In genomic region chr7:87416682-87417587, GRCh38 we compare ENCODE assay signal across 8 cellular contexts. TPM values are rescaled to one million over a fixed set of nuclear protein-coding genes. Genes with fewer than 3 reads are reported as not detected.
DNase-seq lines count a peak whose midpoint lies in the region; ATAC-seq and TF ChIP-seq lines count a peak whose summit lies in the region.

No MANE protein-coding gene starts in this region.

- peaks cover 37% of the 10 kb centered on the region for H3K36me3 Mint-ChIP-seq in activated B cell treated with CpG ODN at 0.5 μM for 24 hours (ENCODE audit: low read depth)

- CTCF ChIA-PET in activated B cell treated with CpG ODN at 0.5 μM for 24 hours (lab: Charles Lee) = interaction anchor here (0.7 to 7.3 kb wide), 14 partner anchors 12 to 507 kb away, joined by 3 to 99 read pairs (median 3); no protein-coding TSS in a partner anchor

- no peak overlapping the region for H3K4me3 Mint-ChIP-seq in activated B cell treated with CpG ODN at 0.5 μM for 24 hours

- intact Hi-C loops in Right ventricle myocardium inferior (cut with DNase I) (loop anchor here (2.0 to 5.0 kb wide), 2 partner anchors 104 to 490 kb away; no protein-coding TSS in a partner anchor), cardiac septum (cut with DNase I) (loop anchor here (2.0 kb wide), 1 partner anchor 104 kb away; no protein-coding TSS in a partner anchor), activated B cell treated with CpG ODN at 0.5 μM for 24 hours (cut with micrococcal nuclease) (loop anchor here (1.0 to 10.0 kb wide), 9 partner anchors 58 to 1522 kb away; partner anchors contain the start of genes ABCB4, CROT and DMTF1), left colon (cut with DNase I, micrococcal nuclease) (loop anchor here in 1 of 2 donors (10.0 kb wide), 1 partner anchor 102 kb away; no protein-coding TSS in a partner anchor)

- no peaks in the 10 kb centered on the region for H3K27me3 Mint-ChIP-seq in activated B cell treated with CpG ODN at 0.5 μM for 24 hours

- DNase-seq in Right ventricle myocardium inferior (ENCODE audit: missing footprints) (no peak), cardiac septum (ENCODE audit: low spot score) (no peak), NCI-H2196 treated with DMSO at 0.1 percent for 48 hours (lab: John Stamatoyannopoulos, UW; ENCODE audit: unreplicated experiment) (peak; percentile 14), activated B cell treated with CpG ODN at 0.5 μM for 24 hours (no peak), caudate nucleus (lab: John Stamatoyannopoulos, UW) (peak in 38 of 61 donors; percentile 0 to 76 (median 11)), left colon (peak in 1 of 2 donors; percentile 77)
- DNase-seq in stimulated activated CD8-positive, alpha-beta memory T cell treated with anti-CD3 and anti-CD28 coated beads, Interleukin-12 subunit alpha, Interleukin-12 subunit beta, amount 100 ng/mL, for 1 hour (ENCODE audit: low read depth) = peak; percentile 66

- H3K9me3 Mint-ChIP-seq in activated B cell treated with CpG ODN at 0.5 μM for 24 hours = no peaks in the 10 kb centered on the region

- POLR2A ChIA-PET in activated B cell treated with CpG ODN at 0.5 μM for 24 hours (lab: Charles Lee) = interaction anchor here (0.6 kb wide), 1 partner anchor 222 kb away, joined by 4 read pairs; no protein-coding TSS in a partner anchor

- no peak overlapping the region for H3K27ac Mint-ChIP-seq in activated B cell treated with CpG ODN at 0.5 μM for 24 hours

- peaks cover 20% of the 10 kb centered on the region for H3K4me1 Mint-ChIP-seq in activated B cell treated with CpG ODN at 0.5 μM for 24 hours

- TF ChIP-seq CTCF in activated B cell treated with CpG ODN at 0.5 μM for 24 hours (IDR thresholded peaks at IDR 0.05) = peak; percentile 68

- ATAC-seq in Right ventricle myocardium inferior (peak; percentile 54), HG03039 (IDR thresholded peaks at IDR 0.05; ENCODE audit: unreplicated experiment) (peak; percentile 59), activated B cell treated with CpG ODN at 0.5 μM for 24 hours (ENCODE audit: low read depth) (peak; percentile 56), left colon (peak; percentile 75)

- H3K27ac ChIP-seq in caudate nucleus (ENCODE audit: low read depth, low read length) = no peak overlapping the region

RNA-seq across cellular contexts. Expression of gene ABCB4, which starts 58.5 kb away (rescaled TPM):
- total RNA-seq in Right ventricle myocardium inferior (4.4 TPM), cardiac septum (9.8 TPM), activated B cell treated with CpG ODN at 0.5 μM for 24 hours (17.5 and 19.8 TPM in 2 replicates), left colon (under 1 TPM; 0.37 to 0.78 TPM)

Comparison
In these comparisons a context has a peak if more than half of its experiments do, and no peak if none do; other contexts are left out.
1. DNase-seq: peak in NCI-H2196 treated with DMSO at 0.1 percent for 48 hours (single experiment), caudate nucleus (38 of 61) and stimulated activated CD8-positive, alpha-beta memory T cell treated with anti-CD3 and anti-CD28 coated beads, Interleukin-12 subunit alpha, Interleukin-12 subunit beta, amount 100 ng/mL, for 1 hour (single experiment); none in Right ventricle myocardium inferior (single experiment), cardiac septum (single experiment) and activated B cell treated with CpG ODN at 0.5 μM for 24 hours (single experiment).
2. Peak in every context shown above with its lines, with median percentiles within 50 percentile points of each other: ATAC-seq.